20 cellular contexts compared by ENCODE assay signal in genomic region chr20:30281584-30282197, GRCh38.
"Had no signal": no experiment of that assay in that cellular context is flagged by ENCODE, and none has a peak within 500 bp of the region (broad histone marks: within the 10 kb centered on the region; RNA-seq: fewer than 3 reads in every experiment).

No MANE protein-coding gene starts in this region.

- H3K27ac ChIP-seq: foreskin keratinocyte, pancreas, right lobe of liver had no signal

- ATAC-seq: effector memory CD8-positive, alpha-beta T cell; foreskin keratinocyte; natural killer cell; right lobe of liver; stimulated activated effector memory CD8-positive, alpha-beta T cell treated with anti-CD3 and anti-CD28 coated beads, Interleukin-12 subunit alpha, Interleukin-12 subunit beta, amount 100 ng/mL, for 72 hours; stimulated activated naive CD8-positive, alpha-beta T cell treated with anti-CD3 and anti-CD28 coated beads, Interleukin-15, Interleukin-2, amounts not matched to agents 100 U/mL and 50 U/mL, for 24 hours had no signal

- H3K4me3 Mint-ChIP-seq: dendritic cell treated with granulocyte-macrophage colony-stimulating factor and Interleukin-4, amounts not matched to agents 40 ng/mL and 50 ng/mL, for 4 days; mesothelial cell of epicardium; neural crest cell; stimulated activated effector memory CD8-positive, alpha-beta T cell treated with anti-CD3 and anti-CD28 coated beads, Interleukin-12 subunit alpha, Interleukin-12 subunit beta, amount 100 ng/mL, for 72 hours had no signal

- DNase-seq: effector memory CD8-positive, alpha-beta T cell; erythroblast; foreskin keratinocyte; kidney; left cardiac atrium; natural killer cell; nucleus accumbens; right lobe of liver; stimulated activated CD4-positive, alpha-beta T cell treated with anti-CD3 and anti-CD28 coated beads, Interleukin-4, amount 100 ng/mL, for 1 hour; stimulated activated CD8-positive, alpha-beta memory T cell treated with anti-CD3 and anti-CD28 coated beads, Interleukin-4, amount 100 ng/mL, for 48 hours; stimulated activated naive CD8-positive, alpha-beta T cell treated with anti-CD3 and anti-CD28 coated beads, Interleukin-15, Interleukin-2, amounts not matched to agents 100 U/mL and 50 U/mL, for 24 hours; trophoblast cell had no signal

- H3K27ac Mint-ChIP-seq: dendritic cell treated with granulocyte-macrophage colony-stimulating factor and Interleukin-4, amounts not matched to agents 40 ng/mL and 50 ng/mL, for 4 days; mesothelial cell of epicardium; progenitor cell of endocrine pancreas; stimulated activated effector memory CD8-positive, alpha-beta T cell treated with anti-CD3 and anti-CD28 coated beads, Interleukin-12 subunit alpha, Interleukin-12 subunit beta, amount 100 ng/mL, for 72 hours had no signal

- H3K4me3 ChIP-seq: pancreas, right lobe of liver had no signal

- H3K27me3 Mint-ChIP-seq: effector memory CD8-positive, alpha-beta T cell; progenitor cell of endocrine pancreas had no signal

- H3K36me3 Mint-ChIP-seq: natural killer cell had no signal

- FAIRE-seq: colon, endothelial cell of umbilical vein, kidney, pancreas had no signal

- H3K4me1 ChIP-seq: foreskin keratinocyte, pancreas, right lobe of liver had no signal

- H3K36me3 ChIP-seq: pancreas, right lobe of liver had no signal

- H3K9me3 ChIP-seq: pancreas, right lobe of liver had no signal

- H3K27me3 ChIP-seq: foreskin keratinocyte, pancreas, right lobe of liver had no signal

- H3K4me1 Mint-ChIP-seq: mesothelial cell of epicardium, neural crest cell had no signal
